19 cellular contexts compared by ENCODE assay signal in the genomic region with DNA sequence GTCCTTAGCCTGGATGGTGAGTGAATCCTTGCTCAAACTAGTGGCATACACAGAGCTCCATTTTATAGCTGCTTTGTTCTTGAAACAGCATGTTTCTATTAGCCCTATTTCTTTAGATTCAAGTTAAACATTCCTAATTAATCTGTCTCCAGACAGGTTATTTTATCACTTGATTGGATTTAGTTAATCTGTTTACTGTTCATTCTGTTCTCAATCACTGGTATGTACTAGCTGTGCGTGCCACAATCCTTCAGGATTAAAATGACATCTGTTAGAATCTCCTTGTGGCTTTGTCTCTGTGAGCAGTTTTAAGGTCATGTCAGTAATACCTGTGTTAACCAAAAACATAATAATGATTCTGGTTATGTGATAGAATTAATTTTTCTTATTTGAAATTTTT. TPM values are rescaled to one million over a fixed set of nuclear protein-coding genes. Genes with fewer than 3 reads are reported as not detected.
"Had no signal": no experiment of that assay in that cellular context is flagged by ENCODE, and none has a peak within 500 bp of the region (broad histone marks: within the 10 kb centered on the region; RNA-seq: fewer than 3 reads in every experiment).

No MANE protein-coding gene starts in this region.

- ATAC-seq: esophagus mucosa, left lung, mucosa of descending colon, right lobe of liver had no signal

- H3K4me1 ChIP-seq: left lung, right lobe of liver had no signal

- H3K27ac ChIP-seq: hepatocyte, left lung, right lobe of liver, thoracic aorta, vagina had no signal

- H3K36me3 ChIP-seq: left lung, right lobe of liver, thoracic aorta had no signal

- H3K27me3 ChIP-seq: hepatocyte, left lung, right lobe of liver, vagina had no signal

- DNase-seq: activated CD4-positive, alpha-beta T cell treated with anti-CD3 and anti-CD28 coated beads for 1 hour; activated gamma-delta T cell treated with Interleukin-2 at 50 U/mL for 16 hours; activated T-cell treated with anti-CD3 and anti-CD28 coated beads, Interleukin-2, amount 50 U/mL, for 1 hour; aorta; caudate nucleus; effector memory CD4-positive, alpha-beta T cell; foreskin melanocyte; immature natural killer cell; left lung; mucosa of descending colon; naive B cell; occipital lobe; right lobe of liver; stimulated activated CD4-positive, alpha-beta T cell treated with anti-CD3 and anti-CD28 coated beads, Interleukin-4, amount 100 ng/mL, for 1 hour; stimulated activated naive CD4-positive, alpha-beta T cell had no signal

- H3K9me3 ChIP-seq: left lung, mucosa of descending colon, right lobe of liver, thoracic aorta, vagina had no signal

- H3K4me3 ChIP-seq: hepatocyte, left lung, mucosa of descending colon, right lobe of liver, thoracic aorta, vagina had no signal

RNA-seq across cellular contexts. Expression of gene PTPN13, which starts 36.5 kb away (rescaled TPM):
- polyA plus RNA-seq: immature natural killer cell had no signal
